16 cellular contexts compared by ENCODE assay signal in the genomic region with DNA sequence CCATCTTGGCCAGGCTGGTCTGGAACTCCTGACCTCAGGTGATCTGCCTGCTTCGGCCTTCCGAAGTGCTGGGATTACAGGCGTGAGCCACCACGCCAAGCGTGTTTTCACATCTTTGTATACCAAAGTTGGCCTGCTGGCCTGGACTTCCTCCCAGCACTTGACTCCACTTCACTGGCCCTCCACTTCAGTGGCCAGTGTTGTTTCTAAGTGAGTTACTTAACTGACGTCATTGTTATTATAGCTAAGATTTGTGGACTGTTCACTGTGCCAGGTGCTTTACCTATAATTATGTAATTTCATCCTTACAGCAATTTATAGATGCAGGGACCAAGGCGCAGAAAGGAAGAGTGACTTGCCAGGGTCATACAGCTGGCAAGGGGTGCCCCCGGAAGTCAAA. TPM values are rescaled to one million over a fixed set of nuclear protein-coding genes. Genes with fewer than 3 reads are reported as not detected.
"Had no signal": no experiment of that assay in that cellular context is flagged by ENCODE, and none has a peak within 500 bp of the region (broad histone marks: within the 10 kb centered on the region; RNA-seq: fewer than 3 reads in every experiment).

No MANE protein-coding gene starts in this region.

- H3K27me3 ChIP-seq: gastrocnemius medialis, pancreas, stomach, vagina had no signal

- H3K9me3 ChIP-seq: gastrocnemius medialis, heart right ventricle, left ventricle myocardium inferior, pancreas, stomach, vagina had no signal

- H3K9me3 Mint-ChIP-seq: activated CD4-positive, alpha-beta memory T cell treated with anti-CD3 and anti-CD28 coated beads for 36 hours; activated naive CD8-positive, alpha-beta T cell treated with anti-CD3 and anti-CD28 coated beads, Interleukin-2, amount 10 ng/mL, durations not matched to agents 7 days and 5 days; activated T-cell treated with anti-CD3 and anti-CD28 coated beads, Interleukin-2, amount 50 U/mL, for 72 hours; mesothelial cell of epicardium; neural crest cell had no signal

- H3K4me3 Mint-ChIP-seq: activated CD4-positive, alpha-beta memory T cell treated with anti-CD3 and anti-CD28 coated beads for 36 hours; activated naive CD8-positive, alpha-beta T cell treated with anti-CD3 and anti-CD28 coated beads, Interleukin-2, amount 10 ng/mL, durations not matched to agents 7 days and 5 days; activated T-cell treated with anti-CD3 and anti-CD28 coated beads, Interleukin-2, amount 50 U/mL, for 72 hours; mesothelial cell of epicardium; neural crest cell had no signal

- ATAC-seq: activated T-cell treated with anti-CD3 and anti-CD28 coated beads, Interleukin-2, amount 50 U/mL, for 72 hours; gastrocnemius medialis; pancreas had no signal

- H3K27ac Mint-ChIP-seq: activated CD4-positive, alpha-beta memory T cell treated with anti-CD3 and anti-CD28 coated beads for 36 hours; activated naive CD8-positive, alpha-beta T cell treated with anti-CD3 and anti-CD28 coated beads, Interleukin-2, amount 10 ng/mL, durations not matched to agents 7 days and 5 days; activated T-cell treated with anti-CD3 and anti-CD28 coated beads, Interleukin-2, amount 50 U/mL, for 72 hours; mesothelial cell of epicardium had no signal

- H3K36me3 ChIP-seq: gastrocnemius medialis, left ventricle myocardium inferior, pancreas, stomach, vagina had no signal

- DNase-seq: activated CD4-positive, alpha-beta memory T cell treated with anti-CD3 and anti-CD28 coated beads for 36 hours; activated naive CD8-positive, alpha-beta T cell treated with anti-CD3 and anti-CD28 coated beads, Interleukin-2, amount 10 ng/mL, durations not matched to agents 7 days and 5 days; activated T-cell treated with anti-CD3 and anti-CD28 coated beads, Interleukin-2, amount 50 U/mL, for 72 hours; anterior cingulate cortex; gastrocnemius medialis; heart right ventricle; left ventricle myocardium inferior; pancreas; stimulated activated CD4-positive, alpha-beta T cell treated with anti-CD3 and anti-CD28 coated beads, Interleukin-15, amount 100 ng/mL, for 24 hours; stimulated activated CD4-positive, alpha-beta T cell treated with anti-CD3 and anti-CD28 coated beads, Interleukin-4, amount 100 ng/mL, for 24 hours; stomach; T1000 had no signal

- H3K27ac ChIP-seq: gastrocnemius medialis, heart right ventricle, left ventricle myocardium inferior, pancreas, stomach, vagina, VCaP had no signal

- H3K4me1 ChIP-seq: pancreas had no signal

- H3K4me3 ChIP-seq: gastrocnemius medialis, heart right ventricle, left ventricle myocardium inferior, pancreas, stomach, vagina had no signal

- H3K4me1 Mint-ChIP-seq: mesothelial cell of epicardium had no signal

RNA-seq across cellular contexts. Expression of a gene that starts 52.0 kb away (rescaled TPM):
- total RNA-seq: neural crest cell had no signal
